Comparison of ENCODE assay signal across 17 cellular contexts in the genomic region with DNA sequence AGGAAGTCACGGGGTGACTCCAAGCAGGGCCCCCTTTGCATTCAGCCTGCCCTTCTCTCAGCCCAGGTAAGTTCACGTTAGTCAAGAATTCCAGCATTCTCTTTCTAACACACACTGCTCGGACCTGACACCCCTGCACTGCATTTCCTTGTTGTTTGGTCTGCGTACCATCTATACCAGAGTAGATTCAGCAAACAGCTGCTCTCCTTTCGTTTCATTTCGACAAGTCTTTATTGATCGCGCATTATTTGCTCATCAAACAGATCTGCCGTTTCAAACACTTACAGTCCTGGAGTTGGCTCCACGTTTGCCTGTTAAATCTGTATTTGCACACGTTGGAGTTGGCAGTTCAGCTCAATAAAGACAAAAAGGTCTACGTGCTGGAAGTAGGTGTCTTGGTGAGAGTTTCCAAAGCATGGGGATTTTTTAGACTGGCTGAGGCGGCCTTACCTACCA.
DNase-seq lines count a peak whose midpoint lies in the region; ATAC-seq and TF ChIP-seq lines count a peak whose summit lies in the region.
"Had no signal": no experiment of that assay in that cellular context is flagged by ENCODE, and none has a peak within 500 bp of the region (broad histone marks: within the 10 kb centered on the region; RNA-seq: fewer than 3 reads in every experiment).

No MANE protein-coding gene starts in this region.

- peaks cover 8 to 11% of the 10 kb centered on the region in 2 experiments for H3K4me1 Mint-ChIP-seq in H9

- H3K4me1 ChIP-seq in H9 (ENCODE audit: insufficient read depth, low read length), result no peaks in the 10 kb centered on the region; the same call in 1 of the 2 replicates
- H3K4me1 ChIP-seq in body of pancreas, result peaks cover 22% of the 10 kb centered on the region
- peaks cover 0 to 4% of the 10 kb centered on the region in 2 experiments for H3K4me1 ChIP-seq in trophoblast cell (ENCODE audit: control insufficient read depth in 1 of 2, insufficient read depth in 2 of 2, low read length in 2 of 2)
- H3K4me1 ChIP-seq: HAP-1 had no signal

- no peak overlapping the region for H3K56ac ChIP-seq in H9 (ENCODE audit: insufficient read length, low read depth, low read length)

- DNase-seq in H9, result no peak
- DNase-seq in NCI-H2081 treated with DMSO at 0.1 percent for 48 hours (lab: John Stamatoyannopoulos, UW), result peak; percentile 52
- peak in 2 of 4 donors; percentile 25 to 26 for DNase-seq in body of pancreas
- no peak for DNase-seq in trophoblast cell
- no peak for DNase-seq in NCI-H226
- DNase-seq in GDM1 (lab: John Stamatoyannopoulos, UW), result no peak
- no peak for DNase-seq in Kasumi-1 (lab: John Stamatoyannopoulos, UW)
- DNase-seq: activated CD4-positive, alpha-beta T cell treated with anti-CD3 and anti-CD28 coated beads for 1 hour; activated naive CD8-positive, alpha-beta T cell treated with anti-CD3 and anti-CD28 coated beads for 36 hours; AML-193; caudate nucleus; NCI-H526 treated with DMSO at 0.1 percent for 48 hours; substantia nigra had no signal

- no peak overlapping the region for H3K27ac ChIP-seq in H9 (ENCODE audit: insufficient read length, low read depth, low read length)
- peak overlapping the region in 1 of 4 donors; percentile 54 for H3K27ac ChIP-seq in body of pancreas
- no peak overlapping the region for H3K27ac ChIP-seq in trophoblast cell (ENCODE audit: low read depth, low read length)
- H3K27ac ChIP-seq: HL-60 had no signal

- H2BK120ac ChIP-seq in H9 (ENCODE audit: low read depth, low read length, poor library complexity, severe bottlenecking), result no peak overlapping the region
- H2BK120ac ChIP-seq in trophoblast cell (ENCODE audit: insufficient read depth, low read length, poor library complexity), result no peak overlapping the region

- ATAC-seq in body of pancreas, result peak; percentile 55
- ATAC-seq in GM18520 (IDR thresholded peaks at IDR 0.05; ENCODE audit: unreplicated experiment), result no peak

- no CpG with 5 or more reads among the region's 13 CpGs for WGBS in H9 (ENCODE audit: extremely low coverage, insufficient read length, low lambda C conversion rate)
- 15 to 18% methylated on average over 13 of the region's 13 CpGs for WGBS in body of pancreas, 2 donors
- WGBS in trophoblast cell (ENCODE audit: extremely low coverage, insufficient coverage, insufficient read length), result no CpG with 5 or more reads among the region's 13 CpGs

- H4K5ac ChIP-seq in H9 (ENCODE audit: insufficient read length, low read depth, low read length), result no peak overlapping the region

- H2BK5ac ChIP-seq in H9 (ENCODE audit: insufficient read length, low read length) (no peak overlapping the region), trophoblast cell (ENCODE audit: low read depth, low read length, poor library complexity) (no peak overlapping the region)

- H3K4ac ChIP-seq in H9 (ENCODE audit: low read depth, low read length) (no peak overlapping the region), trophoblast cell (ENCODE audit: low read depth, low read length) (no peak overlapping the region)

- H3K36me3 Mint-ChIP-seq in H9 (ENCODE audit: insufficient read depth in 1 of 3, low read depth in 3 of 3), result peaks cover 0 to 8% (median 0%) of the 10 kb centered on the region in 3 experiments; a peak in 2 of 7 replicates
- H3K36me3 Mint-ChIP-seq: activated naive CD8-positive, alpha-beta T cell treated with anti-CD3 and anti-CD28 coated beads for 36 hours had no signal

- TF ChIP-seq CTCF in H9 (conservative IDR thresholded peaks at IDR 0.05), result no peak
- TF ChIP-seq CTCF in body of pancreas (IDR thresholded peaks at IDR 0.05), result no peak

- H2BK12ac ChIP-seq in H9 (ENCODE audit: insufficient read length, low read depth, low read length) (no peak overlapping the region), trophoblast cell (ENCODE audit: low read length) (peak overlapping the region; percentile 6)

- no peak overlapping the region for H2BK20ac ChIP-seq in H9 (ENCODE audit: low read depth, low read length, poor library complexity, severe bottlenecking)

- H3K27me3 Mint-ChIP-seq in H9 (ENCODE audit: low read depth), result peaks cover 4% of the 10 kb centered on the region; the same call in 1 of the 2 replicates
- H3K27me3 Mint-ChIP-seq: activated naive CD8-positive, alpha-beta T cell treated with anti-CD3 and anti-CD28 coated beads for 36 hours had no signal

- H3K9me3 ChIP-seq in H9 (ENCODE audit: control insufficient read depth, low read depth, low read length) (no peaks in the 10 kb centered on the region), body of pancreas (no peaks in the 10 kb centered on the region), trophoblast cell (ENCODE audit: insufficient read depth, low read depth, low read length) (peaks cover 3% of the 10 kb centered on the region)
- H3K9me3 ChIP-seq: HAP-1 had no signal

- H3K23ac ChIP-seq in H9 (ENCODE audit: insufficient read length, low read depth, low read length), result no peak overlapping the region
- no peak overlapping the region for H3K23ac ChIP-seq in trophoblast cell (ENCODE audit: low read length)

- H3K4me2 ChIP-seq in H9 (ENCODE audit: insufficient read depth, insufficient read length, low read length), result no peak overlapping the region
- H3K4me2 ChIP-seq in trophoblast cell (ENCODE audit: low read length), result no peak overlapping the region

- no peak for TF ChIP-seq POLR2A in body of pancreas (IDR thresholded peaks at IDR 0.05)

- no peaks in the 10 kb centered on the region for H3K23me2 ChIP-seq in H9 (ENCODE audit: insufficient read length, low read depth, low read length, poor library complexity, severe bottlenecking)

- H3K36me3 ChIP-seq in body of pancreas (replicated peaks in 1 of 2; ENCODE audit: insufficient read depth in 1 of 2, low read depth in 2 of 2) (no peaks in the 10 kb centered on the region), trophoblast cell (ENCODE audit: control insufficient read depth in 1 of 2, insufficient read depth in 2 of 2, low read length in 2 of 2) (no peaks in the 10 kb centered on the region)
- H3K36me3 ChIP-seq: HAP-1 had no signal

- H3K79me1 ChIP-seq in H9 (ENCODE audit: insufficient read depth, low read depth, low read length, poor library complexity, severe bottlenecking) (no peaks in the 10 kb centered on the region), trophoblast cell (ENCODE audit: low read length) (peaks cover 2% of the 10 kb centered on the region)

- H3T11ph ChIP-seq in H9 (ENCODE audit: low read length), result no peak overlapping the region

- H3K9ac ChIP-seq in H9 (ENCODE audit: extremely low read depth, insufficient read length, low read length), result no peak overlapping the region
- H3K9ac ChIP-seq in trophoblast cell (ENCODE audit: low read length), result no peak overlapping the region

- H2AK5ac ChIP-seq in H9 (ENCODE audit: insufficient read length, low read length) (no peak overlapping the region), trophoblast cell (ENCODE audit: low read length) (no peak overlapping the region)

- H3K14ac ChIP-seq in H9 (ENCODE audit: insufficient read depth, low read length) (no peak overlapping the region; the same call in 1 of the 2 replicates), trophoblast cell (ENCODE audit: low read length) (no peak overlapping the region)

- H3K18ac ChIP-seq in H9 (ENCODE audit: insufficient read length, low read depth, low read length) (no peak overlapping the region), trophoblast cell (ENCODE audit: low read length) (no peak overlapping the region)

- H4K12ac ChIP-seq in trophoblast cell (ENCODE audit: low read depth, low read length), result no peak overlapping the region

- H4K8ac ChIP-seq in H9 (replicated peaks; ENCODE audit: insufficient read length, low read depth, low read length), result no peak overlapping the region
- H4K8ac ChIP-seq in trophoblast cell (ENCODE audit: low read depth, low read length), result no peak overlapping the region

- H3K27ac Mint-ChIP-seq in H9, result no peak overlapping the region; a peak in 1 of 7 replicates
- H3K27ac Mint-ChIP-seq: activated naive CD8-positive, alpha-beta T cell treated with anti-CD3 and anti-CD28 coated beads for 36 hours; T-helper 1 cell treated with Interleukin-12 subunit alpha and Interleukin-12 subunit beta and Interleukin-4 antibody, amounts not matched to agents 30 μg/mL and 1 μg/mL, for 36 hours had no signal

- H3K27me3 ChIP-seq in H9 (ENCODE audit: insufficient read depth, low read length) (no peaks in the 10 kb centered on the region), body of pancreas (no peaks in the 10 kb centered on the region), trophoblast cell (ENCODE audit: insufficient read depth, low read length) (no peaks in the 10 kb centered on the region)

- H3K9me3 Mint-ChIP-seq in H9, result peaks cover 6 to 8% of the 10 kb centered on the region in 2 experiments; a peak in 3 of 5 replicates
- H3K9me3 Mint-ChIP-seq: activated naive CD8-positive, alpha-beta T cell treated with anti-CD3 and anti-CD28 coated beads for 36 hours; T-helper 1 cell treated with Interleukin-12 subunit alpha and Interleukin-12 subunit beta and Interleukin-4 antibody, amounts not matched to agents 30 μg/mL and 1 μg/mL, for 36 hours had no signal

- H2AFZ ChIP-seq in H9 (ENCODE audit: low read length) (peak overlapping the region; percentile 1), trophoblast cell (ENCODE audit: insufficient read depth, low read length, poor library complexity) (peak overlapping the region; percentile 1)

- H2BK15ac ChIP-seq in H9 (ENCODE audit: low read depth, low read length), result no peak overlapping the region

- H3K4me3 Mint-ChIP-seq in H9, result no peak overlapping the region
- H3K4me3 Mint-ChIP-seq: activated naive CD8-positive, alpha-beta T cell treated with anti-CD3 and anti-CD28 coated beads for 36 hours; T-helper 1 cell treated with Interleukin-12 subunit alpha and Interleukin-12 subunit beta and Interleukin-4 antibody, amounts not matched to agents 30 μg/mL and 1 μg/mL, for 36 hours had no signal

- H4K91ac ChIP-seq in H9 (ENCODE audit: insufficient read length, low read depth, low read length) (no peak overlapping the region), trophoblast cell (ENCODE audit: low read depth, low read length) (no peak overlapping the region)

- no peaks in the 10 kb centered on the region for H4K20me1 ChIP-seq in H9 (ENCODE audit: control insufficient read depth, insufficient read depth, insufficient read length)

- intact Hi-C loops in body of pancreas (cut with DNase I), result no loop called here

- H3K4me3 ChIP-seq in body of pancreas, result no peak overlapping the region
- H3K4me3 ChIP-seq in trophoblast cell (ENCODE audit: low read depth, low read length), result no peak overlapping the region
- H3K4me3 ChIP-seq: HAP-1 had no signal

- H3K79me2 ChIP-seq in H9 (ENCODE audit: insufficient read depth, low read length), result no peaks in the 10 kb centered on the region
- no peaks in the 10 kb centered on the region for H3K79me2 ChIP-seq in trophoblast cell (ENCODE audit: control insufficient read depth, insufficient read depth, low read length, poor library complexity)
